Comparison of ENCODE assay signal across 19 cellular contexts in genomic region chr3:128357538-128357937, GRCh38.
A peak's percentile ranks its signal among the peaks of the same experiment; 100 is the strongest.
DNase-seq lines count a peak whose midpoint lies in the region; ATAC-seq, FAIRE-seq and TF ChIP-seq lines count a peak whose summit lies in the region.
"Had no signal": no experiment of that assay in that cellular context is flagged by ENCODE, and none has a peak within 500 bp of the region (broad histone marks: within the 10 kb centered on the region; RNA-seq: fewer than 3 reads in every experiment).

No MANE protein-coding gene starts in this region.

- peaks cover 10 to 16% of the 10 kb centered on the region in 2 donors for H3K4me1 ChIP-seq in kidney (ENCODE audit: control insufficient read depth in 1 of 2, insufficient read depth in 1 of 2, low read depth in 1 of 2, low read length in 2 of 2)
- H3K4me1 ChIP-seq in spleen: peaks cover 0 to 12% (median 2%) of the 10 kb centered on the region in 6 donors
- H3K4me1 ChIP-seq: BLaER1 had no signal

- intact Hi-C loops in activated CD4-positive, alpha-beta memory T cell treated with anti-CD3 and anti-CD28 coated beads for 36 hours (cut with micrococcal nuclease): no loop called here
- intact Hi-C loops in kidney (cut with DNase I): no loop called here
- intact Hi-C loops in spleen (cut with DNase I; ENCODE audit: low total_unique reads): no loop called here

- no peak for TF ChIP-seq POLR2A in spleen (IDR thresholded peaks at IDR 0.05)

- peak overlapping the region; percentile 44 for H3K27ac Mint-ChIP-seq in activated CD4-positive, alpha-beta memory T cell treated with anti-CD3 and anti-CD28 coated beads, Interleukin-2, amount 10 ng/mL, durations not matched to agents 7 days and 5 days
- H3K27ac Mint-ChIP-seq in activated CD4-positive, alpha-beta memory T cell treated with anti-CD3 and anti-CD28 coated beads for 36 hours: no peak overlapping the region
- H3K27ac Mint-ChIP-seq in nephron: peak overlapping the region in 2 of 3 experiments; percentile 51 to 87
- H3K27ac Mint-ChIP-seq: CD8-positive, alpha-beta T cell had no signal

- H3K9me3 Mint-ChIP-seq in activated CD4-positive, alpha-beta memory T cell treated with anti-CD3 and anti-CD28 coated beads, Interleukin-2, amount 10 ng/mL, durations not matched to agents 7 days and 5 days: no peaks in the 10 kb centered on the region
- H3K9me3 Mint-ChIP-seq in activated CD4-positive, alpha-beta memory T cell treated with anti-CD3 and anti-CD28 coated beads for 36 hours: no peaks in the 10 kb centered on the region
- H3K9me3 Mint-ChIP-seq in nephron: no peaks in the 10 kb centered on the region
- H3K9me3 Mint-ChIP-seq: CD8-positive, alpha-beta T cell had no signal

- no peak overlapping the region for H3K4me3 ChIP-seq in kidney (ENCODE audit: low read length in 2 of 2)
- H3K4me3 ChIP-seq in spleen: no peak overlapping the region
- H3K4me3 ChIP-seq: BLaER1, GM12878, K562 had no signal

- H3K9me3 ChIP-seq in kidney (ENCODE audit: control insufficient read depth in 1 of 2, low read length in 2 of 2) (no peaks in the 10 kb centered on the region), spleen (no peaks in the 10 kb centered on the region)
- H3K9me3 ChIP-seq: BLaER1 had no signal

- no peak for FAIRE-seq in kidney (lab: Jason Lieb, UNC)
- FAIRE-seq: GM12878, K562 had no signal

- H3K36me3 ChIP-seq in kidney (ENCODE audit: control insufficient read depth in 1 of 2, insufficient read depth in 2 of 2, low read length in 2 of 2) (peaks cover 0 to 3% of the 10 kb centered on the region in 2 donors), spleen (peaks cover 0 to 55% (median 7%) of the 10 kb centered on the region in 6 donors)

- no peak for DNase-seq in activated CD4-positive, alpha-beta memory T cell treated with anti-CD3 and anti-CD28 coated beads, Interleukin-2, amount 10 ng/mL, durations not matched to agents 7 days and 5 days
- no peak for DNase-seq in activated CD4-positive, alpha-beta memory T cell treated with anti-CD3 and anti-CD28 coated beads for 36 hours
- DNase-seq in kidney (peak; percentile 46), spleen (peak; percentile 56), UCSD-AML1 (lab: John Stamatoyannopoulos, UW; ENCODE audit: unreplicated experiment) (no peak), omental fat pad (ENCODE audit: low spot score) (no peak)
- DNase-seq: Calu3; CD8-positive, alpha-beta T cell; DMS79 treated with DMSO at 0.1 percent for 48 hours; GOT3; HCEC 1CT; IMR-90 had no signal

- 90 to 97% (median 96%) methylated on average over 4 to 6 of the region's 6 CpGs for WGBS in spleen, 5 donors

- no peak overlapping the region for H3K27ac ChIP-seq in kidney (ENCODE audit: low read depth in 2 of 2, low read length in 2 of 2)
- H3K27ac ChIP-seq in spleen: no peak overlapping the region
- H3K27ac ChIP-seq: 22Rv1, BLaER1, HL-60 had no signal

- H3K9ac ChIP-seq in kidney (ENCODE audit: low read length in 2 of 2): no peak overlapping the region
- H3K9ac ChIP-seq: BLaER1 had no signal

- ATAC-seq in GM18520 (IDR thresholded peaks at IDR 0.05; ENCODE audit: unreplicated experiment): no peak
- no peak for ATAC-seq in omental fat pad (ENCODE audit: low FRiP score)
- ATAC-seq: CD8-positive, alpha-beta T cell; GM12878; K562 had no signal

- no peaks in the 10 kb centered on the region for H3K4me1 Mint-ChIP-seq in activated CD4-positive, alpha-beta memory T cell treated with anti-CD3 and anti-CD28 coated beads, Interleukin-2, amount 10 ng/mL, durations not matched to agents 7 days and 5 days
- H3K4me1 Mint-ChIP-seq in activated CD4-positive, alpha-beta memory T cell treated with anti-CD3 and anti-CD28 coated beads for 36 hours (ENCODE audit: low read depth): no peaks in the 10 kb centered on the region
- H3K4me1 Mint-ChIP-seq in nephron: peaks cover 48% of the 10 kb centered on the region

- H3K4me3 Mint-ChIP-seq in activated CD4-positive, alpha-beta memory T cell treated with anti-CD3 and anti-CD28 coated beads, Interleukin-2, amount 10 ng/mL, durations not matched to agents 7 days and 5 days: no peak overlapping the region
- no peak overlapping the region for H3K4me3 Mint-ChIP-seq in activated CD4-positive, alpha-beta memory T cell treated with anti-CD3 and anti-CD28 coated beads for 36 hours
- H3K4me3 Mint-ChIP-seq in nephron: no peak overlapping the region
- H3K4me3 Mint-ChIP-seq: CD8-positive, alpha-beta T cell had no signal

- no peaks in the 10 kb centered on the region for H3K27me3 ChIP-seq in spleen (replicated peaks in 1 of 7)
- H3K27me3 ChIP-seq: BLaER1 had no signal

- H3K36me3 Mint-ChIP-seq in activated CD4-positive, alpha-beta memory T cell treated with anti-CD3 and anti-CD28 coated beads, Interleukin-2, amount 10 ng/mL, durations not matched to agents 7 days and 5 days (ENCODE audit: low read depth): no peaks in the 10 kb centered on the region
- H3K36me3 Mint-ChIP-seq in activated CD4-positive, alpha-beta memory T cell treated with anti-CD3 and anti-CD28 coated beads for 36 hours: peaks cover 4% of the 10 kb centered on the region
- peaks cover 4% of the 10 kb centered on the region for H3K36me3 Mint-ChIP-seq in nephron (ENCODE audit: low read depth)

- CTCF ChIA-PET in activated CD4-positive, alpha-beta memory T cell treated with anti-CD3 and anti-CD28 coated beads, Interleukin-2, amount 10 ng/mL, durations not matched to agents 7 days and 5 days (lab: Charles Lee): interaction anchor here (0.5 kb wide), 1 partner anchor 664 kb away, joined by 3 read pairs; no protein-coding TSS in a partner anchor
- CTCF ChIA-PET in activated CD4-positive, alpha-beta memory T cell treated with anti-CD3 and anti-CD28 coated beads for 36 hours (lab: Charles Lee): no interaction called here

- TF ChIP-seq CTCF in kidney (IDR thresholded peaks at IDR 0.05; ENCODE audit: borderline replicate concordance, extremely low read depth, insufficient read depth) (no peak), nephron (IDR thresholded peaks at IDR 0.05; ENCODE audit: unreplicated experiment in 3 of 3) (no peak), spleen (IDR thresholded peaks at IDR 0.05 in 8 of 11, conservative IDR thresholded peaks at IDR 0.05 in 3 of 11) (no peak), omental fat pad (IDR thresholded peaks at IDR 0.05) (no peak)

- H3K27me3 Mint-ChIP-seq in activated CD4-positive, alpha-beta memory T cell treated with anti-CD3 and anti-CD28 coated beads, Interleukin-2, amount 10 ng/mL, durations not matched to agents 7 days and 5 days: no peaks in the 10 kb centered on the region
- H3K27me3 Mint-ChIP-seq in activated CD4-positive, alpha-beta memory T cell treated with anti-CD3 and anti-CD28 coated beads for 36 hours: no peaks in the 10 kb centered on the region
- H3K27me3 Mint-ChIP-seq in nephron (ENCODE audit: low read depth): no peaks in the 10 kb centered on the region

- POLR2A ChIA-PET in activated CD4-positive, alpha-beta memory T cell treated with anti-CD3 and anti-CD28 coated beads, Interleukin-2, amount 10 ng/mL, durations not matched to agents 7 days and 5 days (lab: Charles Lee): no interaction called here
- POLR2A ChIA-PET in activated CD4-positive, alpha-beta memory T cell treated with anti-CD3 and anti-CD28 coated beads for 36 hours (lab: Charles Lee): no interaction called here

Comparison
In these comparisons a context has a peak if more than half of its experiments do, and no peak if none do; other contexts are left out.
1. DNase-seq: peak in kidney (single experiment) and spleen (single experiment); none in activated CD4-positive, alpha-beta memory T cell treated with anti-CD3 and anti-CD28 coated beads, Interleukin-2, amount 10 ng/mL, durations not matched to agents 7 days and 5 days (single experiment), activated CD4-positive, alpha-beta memory T cell treated with anti-CD3 and anti-CD28 coated beads for 36 hours (single experiment), UCSD-AML1 (single experiment) and omental fat pad (single experiment).